ENCODE assay signal across 8 cellular contexts in the genomic region with DNA sequence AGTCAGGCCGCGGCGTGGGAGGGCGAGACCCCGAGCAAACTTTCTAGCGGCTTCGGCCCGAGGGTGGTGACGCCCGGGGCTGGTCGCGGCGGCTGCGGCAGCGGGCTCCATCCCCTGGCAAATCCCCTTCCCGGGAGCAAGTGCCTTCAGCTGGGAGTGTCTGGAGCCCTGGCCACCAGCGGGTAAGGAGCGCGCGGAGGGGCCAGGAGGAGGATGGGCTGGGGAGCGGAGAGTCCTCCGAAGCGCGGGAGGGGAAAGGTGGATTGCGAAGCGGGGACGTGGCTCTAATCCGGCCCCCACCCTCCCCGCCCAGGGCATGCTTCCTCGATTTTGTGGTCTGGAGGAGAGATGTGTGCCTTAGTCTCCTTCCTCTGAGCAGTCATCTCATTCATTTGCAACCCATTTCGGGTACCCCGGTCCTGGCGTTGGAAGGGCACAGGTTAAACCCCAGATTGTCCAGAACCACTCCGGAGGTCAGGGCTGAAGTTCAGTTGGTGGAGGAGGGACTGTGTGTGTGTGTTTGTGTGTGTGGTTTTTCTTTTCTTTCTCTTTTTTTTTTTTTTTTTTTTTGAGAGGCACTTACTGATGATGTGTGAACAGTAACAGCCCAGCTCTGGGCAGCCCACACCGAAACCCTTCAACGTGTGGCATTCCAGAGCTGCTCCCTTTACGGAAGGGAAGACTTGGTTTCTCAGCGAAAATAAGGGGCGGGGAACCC. TPM values are rescaled to one million over a fixed set of nuclear protein-coding genes. Genes with fewer than 3 reads are reported as not detected.
DNase-seq lines count a peak whose midpoint lies in the region; ATAC-seq, FAIRE-seq and TF ChIP-seq lines count a peak whose summit lies in the region.

No MANE protein-coding gene starts in this region.

- H3K9ac ChIP-seq in duodenal mucosa (ENCODE audit: low read depth in 1 of 2, low read length in 2 of 2) = peak overlapping the region; percentile 63 to 74

- FAIRE-seq in GM19239 (lab: Jason Lieb, UNC) = no peak

- peak; percentile 74 for DNase-seq in CD1c-positive myeloid dendritic cell (ENCODE audit: extremely low spot score)
- DNase-seq in GM19239 (ENCODE audit: insufficient read length, low spot score) = peak; percentile 26
- DNase-seq in lung (ENCODE audit: low spot score) = peak; percentile 69
- DNase-seq in thoracic aorta (ENCODE audit: low spot score) = peak; percentile 19

- peak overlapping the region; percentile 91 for H3K27ac ChIP-seq in duodenal mucosa (ENCODE audit: low read depth, low read length)
- peak overlapping the region; percentile 86 to 97 for H3K27ac ChIP-seq in lung (ENCODE audit: low read depth in 1 of 2, low read length in 1 of 2)
- peak overlapping the region; percentile 95 to 99 for H3K27ac ChIP-seq in thoracic aorta

- H3K27me3 ChIP-seq in duodenal mucosa (ENCODE audit: control insufficient read depth in 1 of 2, insufficient read depth in 2 of 2, low read length in 2 of 2) = no peaks in the 10 kb centered on the region
- H3K27me3 ChIP-seq in lung (ENCODE audit: control insufficient read depth, insufficient read depth) = no peaks in the 10 kb centered on the region
- H3K27me3 ChIP-seq in thoracic aorta (replicated peaks; ENCODE audit: insufficient read depth) = no peaks in the 10 kb centered on the region

- peak overlapping the region; percentile 69 to 71 for H3K4me3 ChIP-seq in duodenal mucosa (ENCODE audit: low read depth in 1 of 2, low read length in 2 of 2)
- peak overlapping the region; percentile 84 for H3K4me3 ChIP-seq in lung
- H3K4me3 ChIP-seq in thoracic aorta = peak overlapping the region; percentile 93

- H3K9me3 ChIP-seq in duodenal mucosa (ENCODE audit: control insufficient read depth in 1 of 2, low read length in 2 of 2) (no peaks in the 10 kb centered on the region), lung (ENCODE audit: control insufficient read depth in 2 of 2, insufficient read depth in 1 of 2, low read length in 1 of 2) (no peaks in the 10 kb centered on the region), thoracic aorta (no peaks in the 10 kb centered on the region)

- H3K36me3 ChIP-seq in duodenal mucosa (ENCODE audit: control insufficient read depth in 1 of 2, insufficient read depth in 2 of 2, low read length in 2 of 2) = no peaks in the 10 kb centered on the region
- H3K36me3 ChIP-seq in lung (ENCODE audit: control insufficient read depth in 2 of 2, insufficient read depth in 2 of 2, low read length in 2 of 2) = no peaks in the 10 kb centered on the region
- no peaks in the 10 kb centered on the region for H3K36me3 ChIP-seq in thoracic aorta

- TF ChIP-seq CTCF in lung (IDR thresholded peaks at IDR 0.05; ENCODE audit: control extremely low read depth, extremely low read depth) (no peak), thoracic aorta (IDR thresholded peaks at IDR 0.05) (no peak)

- H3K4me1 ChIP-seq in duodenal mucosa (ENCODE audit: control insufficient read depth in 1 of 2, insufficient read depth in 2 of 2, low read length in 2 of 2) (peaks cover 3 to 6% of the 10 kb centered on the region in 2 donors), lung (ENCODE audit: control insufficient read depth in 2 of 2, insufficient read depth in 2 of 2, low read length in 2 of 2) (peaks cover 0 to 5% of the 10 kb centered on the region in 2 donors), thoracic aorta (ENCODE audit: control insufficient read depth in 1 of 2, low read depth in 2 of 2) (peaks cover 5 to 18% of the 10 kb centered on the region in 2 donors)

- ATAC-seq in HG03354 (IDR thresholded peaks at IDR 0.05; ENCODE audit: poor library complexity, severe bottlenecking, unreplicated experiment) (peak; percentile 42), SK-N-SH treated with all-trans-retinoic acid at 6 μM for 48 hours (peak; percentile 71), lung (ENCODE audit: insufficient read depth, low FRiP score) (peak; percentile 21), thoracic aorta (ENCODE audit: insufficient number of reproducible peaks, low FRiP score, low read depth) (peak; percentile 32), GM21515 (IDR thresholded peaks at IDR 0.05; ENCODE audit: unreplicated experiment) (no peak)

- 2 to 3% methylated on average over 33 to 39 of the region's 39 CpGs for WGBS in lung, 2 donors

TF ChIP-seq in SK-N-SH treated with all-trans-retinoic acid at 6 μM for 48 hours, 23 proteins besides CTCF, POLR2A, EP300 and RAD21:
- no peak for TF ChIP-seq ZNF70 (CRISPR knock-in tag; IDR thresholded peaks at IDR 0.05)
- TF ChIP-seq BACH2 (CRISPR knock-in tag; IDR thresholded peaks at IDR 0.05; ENCODE audit: borderline replicate concordance) = no peak
- no peak for TF ChIP-seq ZNF8 (CRISPR knock-in tag; IDR thresholded peaks at IDR 0.05)
- no peak for TF ChIP-seq CSDC2 (CRISPR knock-in tag; IDR thresholded peaks at IDR 0.05)
- TF ChIP-seq, protein P1, sequence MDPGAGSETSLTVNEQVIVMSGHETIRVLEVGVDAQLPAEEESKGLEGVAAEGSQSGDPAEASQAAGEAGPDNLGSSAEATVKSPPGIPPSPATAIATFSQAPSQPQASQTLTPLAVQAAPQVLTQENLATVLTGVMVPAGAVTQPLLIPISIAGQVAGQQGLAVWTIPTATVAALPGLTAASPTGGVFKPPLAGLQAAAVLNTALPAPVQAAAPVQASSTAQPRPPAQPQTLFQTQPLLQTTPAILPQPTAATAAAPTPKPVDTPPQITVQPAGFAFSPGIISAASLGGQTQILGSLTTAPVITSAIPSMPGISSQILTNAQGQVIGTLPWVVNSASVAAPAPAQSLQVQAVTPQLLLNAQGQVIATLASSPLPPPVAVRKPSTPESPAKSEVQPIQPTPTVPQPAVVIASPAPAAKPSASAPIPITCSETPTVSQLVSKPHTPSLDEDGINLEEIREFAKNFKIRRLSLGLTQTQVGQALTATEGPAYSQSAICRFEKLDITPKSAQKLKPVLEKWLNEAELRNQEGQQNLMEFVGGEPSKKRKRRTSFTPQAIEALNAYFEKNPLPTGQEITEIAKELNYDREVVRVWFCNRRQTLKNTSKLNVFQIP (CRISPR knock-in tag; IDR thresholded peaks at IDR 0.05; ENCODE audit: borderline replicate concordance, low read depth) = no peak
- TF ChIP-seq ZNF565 (CRISPR knock-in tag; conservative IDR thresholded peaks at IDR 0.05; ENCODE audit: low read depth) = no peak
- TF ChIP-seq, protein P2, sequence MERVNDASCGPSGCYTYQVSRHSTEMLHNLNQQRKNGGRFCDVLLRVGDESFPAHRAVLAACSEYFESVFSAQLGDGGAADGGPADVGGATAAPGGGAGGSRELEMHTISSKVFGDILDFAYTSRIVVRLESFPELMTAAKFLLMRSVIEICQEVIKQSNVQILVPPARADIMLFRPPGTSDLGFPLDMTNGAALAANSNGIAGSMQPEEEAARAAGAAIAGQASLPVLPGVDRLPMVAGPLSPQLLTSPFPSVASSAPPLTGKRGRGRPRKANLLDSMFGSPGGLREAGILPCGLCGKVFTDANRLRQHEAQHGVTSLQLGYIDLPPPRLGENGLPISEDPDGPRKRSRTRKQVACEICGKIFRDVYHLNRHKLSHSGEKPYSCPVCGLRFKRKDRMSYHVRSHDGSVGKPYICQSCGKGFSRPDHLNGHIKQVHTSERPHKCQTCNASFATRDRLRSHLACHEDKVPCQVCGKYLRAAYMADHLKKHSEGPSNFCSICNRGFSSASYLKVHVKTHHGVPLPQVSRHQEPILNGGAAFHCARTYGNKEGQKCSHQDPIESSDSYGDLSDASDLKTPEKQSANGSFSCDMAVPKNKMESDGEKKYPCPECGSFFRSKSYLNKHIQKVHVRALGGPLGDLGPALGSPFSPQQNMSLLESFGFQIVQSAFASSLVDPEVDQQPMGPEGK (CRISPR knock-in tag; IDR thresholded peaks at IDR 0.05; ENCODE audit: borderline replicate concordance) = no peak
- TF ChIP-seq GLIS3 (CRISPR knock-in tag; IDR thresholded peaks at IDR 0.05) = no peak
- TF ChIP-seq ARNTL (CRISPR knock-in tag; IDR thresholded peaks at IDR 0.05; ENCODE audit: borderline replicate concordance, low read depth) = no peak
- no peak for TF ChIP-seq ZFP30 (CRISPR knock-in tag; IDR thresholded peaks at IDR 0.05)
- TF ChIP-seq OSR1 (CRISPR knock-in tag; IDR thresholded peaks at IDR 0.05) = no peak
- TF ChIP-seq ESRRG (CRISPR knock-in tag; IDR thresholded peaks at IDR 0.05) = no peak
- no peak for TF ChIP-seq TOX (CRISPR knock-in tag; IDR thresholded peaks at IDR 0.05; ENCODE audit: borderline replicate concordance)
- TF ChIP-seq SNAI2 (CRISPR knock-in tag; IDR thresholded peaks at IDR 0.05) = no peak
- no peak for TF ChIP-seq ZFP3 (CRISPR knock-in tag; IDR thresholded peaks at IDR 0.05)

RNA-seq across cellular contexts. Expression of a gene that starts 0.5 kb away (rescaled TPM):
- 100 to 1,000 TPM in 1 of 2 donors, 10 to 100 TPM in 1; 60.5 to 124 TPM for total RNA-seq in lung
- polyA plus RNA-seq in lung = 10 to 100 TPM; 10.0 to 32.2 TPM
- 100 to 1,000 TPM; 119 to 231 TPM for total RNA-seq in thoracic aorta

Comparison
In these comparisons a context has a peak if more than half of its experiments do, and no peak if none do; other contexts are left out.
1. DNase-seq: peak in every context shown above with its lines; median percentile 74 in CD1c-positive myeloid dendritic cell; 69 in lung; 26 in GM19239; 19 in thoracic aorta.